Comparison of ENCODE assay signal across 8 cellular contexts in genomic region chr4:109406337-109406931, GRCh38. TPM values are rescaled to one million over a fixed set of nuclear protein-coding genes. Genes with fewer than 3 reads are reported as not detected.
DNase-seq lines count a peak whose midpoint lies in the region; ATAC-seq, FAIRE-seq and TF ChIP-seq lines count a peak whose summit lies in the region.

No MANE protein-coding gene starts in this region.

- H3K9me3 Mint-ChIP-seq in naive thymus-derived CD4-positive, alpha-beta T cell: no peaks in the 10 kb centered on the region

- H3K9me3 ChIP-seq in naive thymus-derived CD4-positive, alpha-beta T cell (ENCODE audit: control insufficient read depth in 2 of 3, low read length in 3 of 3): no peaks in the 10 kb centered on the region

- H3K4me3 ChIP-seq in naive thymus-derived CD4-positive, alpha-beta T cell (ENCODE audit: low read length): no peak overlapping the region

- POLR2A ChIA-PET in naive thymus-derived CD4-positive, alpha-beta T cell (lab: Charles Lee): no interaction called here

- H3K27ac ChIP-seq in naive thymus-derived CD4-positive, alpha-beta T cell (ENCODE audit: low read depth, low read length): no peak overlapping the region

- no peak for TF ChIP-seq POLR2A in erythroblast (IDR thresholded peaks at IDR 0.05; ENCODE audit: low read length)

- in situ Hi-C loops in SK-MEL-5 (cut with HindIII; ENCODE audit: low pct_unique_long_range_greater_than_20kb, low sequenced_read_pairs): no loop called here

- CTCF ChIA-PET in naive thymus-derived CD4-positive, alpha-beta T cell (lab: Charles Lee): interaction anchor here (0.6 to 0.9 kb wide), 8 partner anchors 23 to 1674 kb away, joined by 3 to 4 read pairs (median 3); no protein-coding TSS in a partner anchor

- DNase-seq in Right ventricle myocardium inferior (ENCODE audit: missing footprints) (no peak), cardiac septum (ENCODE audit: low spot score) (no peak), HTR-8/SVneo (ENCODE audit: insufficient read length, low spot score) (peak; percentile 57), SK-MEL-5 (ENCODE audit: low read depth, low spot score) (peak; percentile 68), erythroblast (lab: John Stamatoyannopoulos, UW) (peak; percentile 51 to 61)
- DNase-seq in naive thymus-derived CD4-positive, alpha-beta T cell: peak in 7 of 9 donors; percentile 21 to 63 (median 42)
- DNase-seq in activated CD4-positive, CD25-positive, alpha-beta regulatory T cell treated with anti-CD3 and anti-CD28 coated beads, Interleukin-2, amount 50 U/mL, for 72 hours: no peak

- intact Hi-C loops in Right ventricle myocardium inferior (cut with DNase I): loop anchor here (2.0 to 10.0 kb wide), 2 partner anchors 572 to 722 kb away; no protein-coding TSS in a partner anchor
- intact Hi-C loops in cardiac septum (cut with DNase I): loop anchor here (2.0 to 10.0 kb wide), 2 partner anchors 572 to 722 kb away; no protein-coding TSS in a partner anchor
- intact Hi-C loops in naive thymus-derived CD4-positive, alpha-beta T cell (cut with micrococcal nuclease): loop anchor here (1.0 to 5.0 kb wide), 4 partner anchors 572 to 1389 kb away; no protein-coding TSS in a partner anchor

- ATAC-seq in Right ventricle myocardium inferior (peak; percentile 52), GM21515 (IDR thresholded peaks at IDR 0.05; ENCODE audit: unreplicated experiment) (peak; percentile 91)
- ATAC-seq in naive thymus-derived CD4-positive, alpha-beta T cell: peak; percentile 79

- peaks cover 0 to 27% (median 0%) of the 10 kb centered on the region in 5 donors for H3K27me3 Mint-ChIP-seq in naive thymus-derived CD4-positive, alpha-beta T cell

- no peaks in the 10 kb centered on the region for H3K36me3 Mint-ChIP-seq in naive thymus-derived CD4-positive, alpha-beta T cell

- no peaks in the 10 kb centered on the region for H3K4me1 Mint-ChIP-seq in naive thymus-derived CD4-positive, alpha-beta T cell

- H3K27me3 ChIP-seq in naive thymus-derived CD4-positive, alpha-beta T cell (ENCODE audit: control insufficient read depth in 2 of 2, insufficient read depth in 2 of 2, low read length in 2 of 2): no peaks in the 10 kb centered on the region

- no peaks in the 10 kb centered on the region for H3K36me3 ChIP-seq in naive thymus-derived CD4-positive, alpha-beta T cell (ENCODE audit: control insufficient read depth in 2 of 3, insufficient read depth in 3 of 3, low read length in 3 of 3)

- H3K4me3 Mint-ChIP-seq in naive thymus-derived CD4-positive, alpha-beta T cell: no peak overlapping the region

- FAIRE-seq in HTR-8/SVneo (lab: Jason Lieb, UNC): peak; percentile 71

- no peak overlapping the region for H3K27ac Mint-ChIP-seq in naive thymus-derived CD4-positive, alpha-beta T cell

- H3K4me1 ChIP-seq in naive thymus-derived CD4-positive, alpha-beta T cell (ENCODE audit: control insufficient read depth in 2 of 2, insufficient read depth in 2 of 2, low read length in 2 of 2): no peaks in the 10 kb centered on the region

RNA-seq across cellular contexts. Expression of gene SEC24B, which starts 27.2 kb away (rescaled TPM):
- total RNA-seq in Right ventricle myocardium inferior (26.1 TPM), cardiac septum (26.6 TPM)
- 13.6 and 15.3 TPM in 2 replicates for total RNA-seq in SK-MEL-5 (2014; rRNA removed; shearing (Covaris generic))
- 16.2 and 24.0 TPM in 2 replicates for polyA plus RNA-seq in SK-MEL-5 (2015; cell fraction: cytosol; rRNA removed)
- 21.2 and 22.4 TPM in 2 replicates for polyA plus RNA-seq in SK-MEL-5 (2015; cell fraction: nucleus; rRNA removed)
- 10 to 100 TPM; 29.2 to 41.8 (median 35.2) TPM for total RNA-seq in naive thymus-derived CD4-positive, alpha-beta T cell
- polyA plus RNA-seq in naive thymus-derived CD4-positive, alpha-beta T cell: 10 to 100 TPM; 14.5 to 31.2 TPM

Comparison
In these comparisons a context has a peak if more than half of its experiments do, and no peak if none do; other contexts are left out.
1. DNase-seq: peak in HTR-8/SVneo (single experiment), SK-MEL-5 (single experiment), erythroblast (2 of 2) and naive thymus-derived CD4-positive, alpha-beta T cell (7 of 9); none in Right ventricle myocardium inferior (single experiment), cardiac septum (single experiment) and activated CD4-positive, CD25-positive, alpha-beta regulatory T cell treated with anti-CD3 and anti-CD28 coated beads, Interleukin-2, amount 50 U/mL, for 72 hours (single experiment).
2. Peak in every context shown above with its lines, with median percentiles within 50 percentile points of each other: ATAC-seq.